8 cellular contexts compared by ENCODE assay signal in the genomic region with DNA sequence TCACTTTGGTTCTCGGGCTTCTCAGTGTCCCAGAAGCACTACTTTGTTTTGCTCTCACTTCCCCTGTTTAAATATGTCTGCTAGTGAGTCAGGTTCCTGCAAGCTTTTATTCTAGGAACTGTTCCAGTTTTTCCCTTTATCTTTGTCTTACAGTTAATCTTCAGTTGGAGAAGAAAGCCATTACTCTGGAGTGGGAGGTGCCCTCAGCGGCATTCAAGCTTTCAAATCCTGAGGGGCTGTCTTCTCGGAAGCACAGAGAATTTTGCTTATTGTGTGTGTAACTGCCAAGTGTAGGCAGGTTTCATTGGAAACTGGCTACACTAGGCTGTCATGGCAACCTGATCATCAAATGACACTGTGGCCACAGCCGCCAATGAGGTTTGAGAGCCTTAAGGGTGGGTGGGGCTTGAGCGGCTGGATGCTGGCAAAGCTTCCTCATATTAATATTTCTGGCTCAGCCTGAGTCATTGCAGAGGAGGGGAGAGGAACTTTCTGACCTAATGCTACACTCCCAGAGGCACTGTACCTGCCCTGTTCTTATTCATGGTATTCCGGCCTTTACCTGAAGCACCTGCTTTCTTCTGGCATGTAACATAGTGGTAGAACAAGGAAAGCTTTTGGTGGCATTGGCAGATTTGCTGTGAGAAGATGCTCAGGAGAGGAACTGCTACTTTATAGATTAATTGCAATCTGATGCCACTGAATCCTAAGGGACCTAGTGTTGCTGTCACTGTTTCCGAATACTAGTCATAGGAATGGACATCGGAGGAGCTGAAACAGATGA. TPM values are rescaled to one million over a fixed set of nuclear protein-coding genes. Genes with fewer than 3 reads are reported as not detected.
DNase-seq lines count a peak whose midpoint lies in the region; ATAC-seq lines count a peak whose summit lies in the region.

No MANE protein-coding gene starts in this region.

- ATAC-seq in GM18861 (IDR thresholded peaks at IDR 0.05; ENCODE audit: unreplicated experiment) = peak; percentile 87
- ATAC-seq in HG03097 (IDR thresholded peaks at IDR 0.05; ENCODE audit: low FRiP score, unreplicated experiment) = peak; percentile 77
- peak; percentile 96 to 97 for ATAC-seq in activated CD4-positive, CD25-positive, alpha-beta regulatory T cell treated with anti-CD3 and anti-CD28 coated beads, Interleukin-2, amount 50 U/mL, for 24 hours

- peak; percentile 58 for DNase-seq in 8988T
- DNase-seq in NCI-H2196 treated with DMSO at 0.1 percent for 48 hours (lab: John Stamatoyannopoulos, UW; ENCODE audit: unreplicated experiment) = peak; percentile 97
- peak; percentile 96 for DNase-seq in cerebellum (ENCODE audit: low spot score)
- peak; percentile 97 for DNase-seq in kidney tubule cell (ENCODE audit: low spot score)
- peak; percentile 92 for DNase-seq in stimulated activated CD4-positive, alpha-beta T cell treated with anti-CD3 and anti-CD28 coated beads, Interleukin-15, amount 100 ng/mL, for 24 hours

RNA-seq across cellular contexts. Expression of gene SLC25A25, which starts 26.3 kb away (rescaled TPM):
- total RNA-seq in cerebellum = 18.7 TPM

RNA-seq across cellular contexts. Expression of gene NAIF1, which starts 27.2 kb away (rescaled TPM):
- 4.3 TPM for total RNA-seq in cerebellum

RNA-seq across cellular contexts. Expression of gene PTGES2, which starts 33.2 kb away (rescaled TPM):
- total RNA-seq in cerebellum = 41.5 TPM

RNA-seq across cellular contexts. Expression of gene LCN2, which starts 54.9 kb away (rescaled TPM):
- not detected for total RNA-seq in cerebellum

Comparison
In these comparisons a context has a peak if more than half of its experiments do, and no peak if none do; other contexts are left out.
1. Peak in every context shown above with its lines: DNase-seq and ATAC-seq.